In the genomic region with DNA sequence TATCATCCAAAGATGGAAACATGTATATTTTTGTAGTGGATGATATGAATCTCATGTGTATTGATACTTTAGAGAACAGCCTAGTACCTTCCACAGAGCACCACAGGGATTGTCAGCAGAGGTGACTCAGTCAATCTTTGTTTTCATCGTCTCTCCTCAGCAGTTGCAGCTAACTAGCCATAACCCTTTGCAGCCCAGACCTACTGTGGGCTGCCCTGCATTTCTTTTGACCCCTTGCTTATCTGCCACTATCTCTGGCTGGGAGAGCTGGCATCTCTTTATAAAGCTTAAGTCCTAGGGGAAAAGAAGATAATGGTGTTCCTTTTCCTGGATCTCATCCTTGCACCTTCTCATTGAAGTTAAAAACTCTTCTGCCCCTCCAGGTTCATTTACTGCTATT, we compare ENCODE assay signal across 14 cellular contexts.
"Had no signal": no experiment of that assay in that cellular context is flagged by ENCODE, and none has a peak within 500 bp of the region (broad histone marks: within the 10 kb centered on the region; RNA-seq: fewer than 3 reads in every experiment).

No MANE protein-coding gene starts in this region.

- H3K4me3 Mint-ChIP-seq: activated naive CD8-positive, alpha-beta T cell; T-helper 2 cell treated with Interferon-gamma antibody and Interleukin-4, amounts not matched to agents 5 μg/mL and 100 μg/mL, for 36 hours had no signal

- H3K27me3 Mint-ChIP-seq: activated naive CD8-positive, alpha-beta T cell had no signal

- H3K27me3 ChIP-seq: dorsolateral prefrontal cortex, esophagus muscularis mucosa, heart left ventricle, tibial nerve had no signal

- ATAC-seq: activated CD4-positive, CD25-positive, alpha-beta regulatory T cell treated with anti-CD3 and anti-CD28 coated beads, Interleukin-2, amount 50 U/mL, for 24 hours; heart left ventricle; left ventricle myocardium superior had no signal

- H3K27ac ChIP-seq: dorsolateral prefrontal cortex, esophagus muscularis mucosa, heart left ventricle, parathyroid adenoma, tibial nerve had no signal

- H3K9me3 Mint-ChIP-seq: T-helper 2 cell treated with Interferon-gamma antibody and Interleukin-4, amounts not matched to agents 5 μg/mL and 100 μg/mL, for 36 hours had no signal

- DNase-seq: activated effector memory CD4-positive, alpha-beta T cell treated with Interleukin-2 at 50 U/mL for 16 hours; amygdala; dorsolateral prefrontal cortex; heart left ventricle; islet precursor cell; left ventricle myocardium superior; stimulated activated CD4-positive, alpha-beta T cell treated with anti-CD3 and anti-CD28 coated beads, Interleukin-15, amount 100 ng/mL, for 24 hours; stimulated activated CD4-positive, alpha-beta T cell treated with anti-CD3 and anti-CD28 coated beads, Interleukin-4, amount 100 ng/mL, for 4 hours had no signal

- H3K4me1 ChIP-seq: parathyroid adenoma, tibial nerve had no signal

- H3K4me3 ChIP-seq: dorsolateral prefrontal cortex, esophagus muscularis mucosa, heart left ventricle, tibial nerve had no signal

- H3K27ac Mint-ChIP-seq: activated naive CD8-positive, alpha-beta T cell; T-helper 2 cell treated with Interferon-gamma antibody and Interleukin-4, amounts not matched to agents 5 μg/mL and 100 μg/mL, for 36 hours had no signal

- H3K79me2 ChIP-seq: parathyroid adenoma had no signal

- H3K9me3 ChIP-seq: esophagus muscularis mucosa, heart left ventricle, tibial nerve had no signal

- H3K9ac ChIP-seq: parathyroid adenoma had no signal

- H2AFZ ChIP-seq: parathyroid adenoma had no signal
